In the genomic region with DNA sequence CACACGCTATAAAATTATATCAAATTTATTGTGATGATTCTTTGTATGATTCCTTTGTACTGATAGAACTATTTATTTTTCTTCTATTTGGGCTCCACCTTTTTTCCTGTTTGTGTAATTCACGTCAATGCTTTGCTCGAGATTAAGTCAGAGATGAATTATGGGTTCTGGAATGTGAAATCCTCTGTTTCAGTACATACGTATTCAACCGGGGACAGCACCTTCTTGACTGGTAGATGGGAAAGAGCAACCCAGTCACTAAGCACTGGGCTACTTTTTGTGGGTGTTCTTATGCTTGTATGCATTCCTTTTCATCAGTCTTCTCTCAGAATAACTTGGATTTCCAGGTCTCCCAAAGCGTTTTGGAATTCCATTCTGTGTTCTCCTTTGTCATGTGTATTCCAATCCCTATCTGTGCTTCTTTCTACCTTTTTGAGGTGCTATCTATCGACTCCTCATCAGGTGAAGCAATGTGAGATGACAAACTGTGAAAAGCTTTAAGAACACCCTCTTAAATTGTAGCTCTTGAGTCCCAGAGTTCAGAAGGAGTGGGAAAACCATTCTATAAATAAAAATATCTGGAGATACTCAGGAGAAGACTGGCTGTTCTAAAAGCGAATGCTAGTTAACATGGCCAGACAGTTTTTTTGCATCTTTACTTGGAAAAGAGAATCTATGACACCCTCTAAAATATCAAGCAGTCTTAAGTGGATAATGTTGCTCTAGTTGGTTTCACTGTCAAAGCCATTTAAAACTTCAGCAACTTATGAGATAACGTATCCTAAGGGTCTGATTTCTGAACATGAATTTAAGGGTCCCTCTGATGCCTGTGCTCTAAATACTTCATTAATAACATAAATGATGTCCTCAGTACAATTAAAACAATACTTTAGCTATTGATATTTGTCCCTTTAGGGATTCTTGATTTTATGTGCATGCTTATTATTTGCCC, we compare ENCODE assay signal across 1 cellular context.
TF ChIP-seq lines count a peak whose summit lies in the region.

No MANE protein-coding gene starts in this region.

TF ChIP-seq in A549, 52 proteins besides CTCF, POLR2A, EP300 and RAD21 (continued from another document):
- peak; percentile 58; the same call in 1 of the 3 replicates for TF ChIP-seq BCL3 (IDR thresholded peaks at IDR 0.05)
- no peak for TF ChIP-seq TFCP2L1 (CRISPR knock-in tag; IDR thresholded peaks at IDR 0.05)
- TF ChIP-seq CBX8 (IDR thresholded peaks at IDR 0.05): no peak
- TF ChIP-seq ZNF302 (CRISPR knock-in tag; IDR thresholded peaks at IDR 0.05): no peak
- no peak for TF ChIP-seq PHF8 (IDR thresholded peaks at IDR 0.05; ENCODE audit: borderline replicate concordance, low read depth)
- no peak for TF ChIP-seq RCOR1 (IDR thresholded peaks at IDR 0.05; ENCODE audit: low read depth, low read length)
- no peak for TF ChIP-seq NPAS2 (CRISPR knock-in tag; IDR thresholded peaks at IDR 0.05; ENCODE audit: borderline replicate concordance)
- TF ChIP-seq FOSL2 (IDR thresholded peaks at IDR 0.05): no peak
- TF ChIP-seq FOSL2 (CRISPR knock-in tag; IDR thresholded peaks at IDR 0.05): peak; percentile 73
- TF ChIP-seq PBX3 (IDR thresholded peaks at IDR 0.05): no peak
- TF ChIP-seq ATOH8 (CRISPR knock-in tag; IDR thresholded peaks at IDR 0.05; ENCODE audit: low read depth): peak; percentile 45; the same call in 1 of the 2 replicates
- no peak for TF ChIP-seq KDM1A (IDR thresholded peaks at IDR 0.05; ENCODE audit: low read depth)
- no peak for TF ChIP-seq ELK1 (IDR thresholded peaks at IDR 0.05; ENCODE audit: low read depth, low read length)
- TF ChIP-seq RFX5 (IDR thresholded peaks at IDR 0.05): no peak
- TF ChIP-seq HOXB13 (CRISPR knock-in tag; IDR thresholded peaks at IDR 0.05; ENCODE audit: low read depth): peak; percentile 22; the same call in 1 of the 2 replicates
- peak; percentile 58 for TF ChIP-seq HOXB5 (CRISPR knock-in tag; IDR thresholded peaks at IDR 0.05)
- TF ChIP-seq MAZ (IDR thresholded peaks at IDR 0.05; ENCODE audit: borderline replicate concordance, low read depth, low read length): no peak
- no peak; the same call in none of the 2 replicates for TF ChIP-seq RARB (CRISPR knock-in tag; IDR thresholded peaks at IDR 0.05)
- TF ChIP-seq GATA3 (IDR thresholded peaks at IDR 0.05; ENCODE audit: borderline replicate concordance): peak; percentile 86
- no peak for TF ChIP-seq HMGXB4 (CRISPR knock-in tag; IDR thresholded peaks at IDR 0.05; ENCODE audit: borderline replicate concordance)
- no peak for TF ChIP-seq CHD4 (IDR thresholded peaks at IDR 0.05; ENCODE audit: borderline replicate concordance)
